8 cellular contexts compared by ENCODE assay signal in genomic region chrX:130170752-130171445, GRCh38. TPM values are rescaled to one million over a fixed set of nuclear protein-coding genes. Genes with fewer than 3 reads are reported as not detected.
DNase-seq lines count a peak whose midpoint lies in the region; ATAC-seq, FAIRE-seq and TF ChIP-seq lines count a peak whose summit lies in the region.

No MANE protein-coding gene starts in this region.

- peaks cover 13% of the 10 kb centered on the region; the same call in 1 of the 2 replicates for H3K23me2 ChIP-seq in H1 (ENCODE audit: low read depth, low read length)

- H4K20me1 ChIP-seq in H1 (replicated peaks in 1 of 2; ENCODE audit: control insufficient read depth in 1 of 2, insufficient read depth in 2 of 2, low read length in 2 of 2), result no peaks in the 10 kb centered on the region

- no peak overlapping the region; the same call in 1 of the 2 replicates for H2BK5ac ChIP-seq in H1 (ENCODE audit: low read depth, low read length)

- no peaks in the 10 kb centered on the region for H3K9me3 ChIP-seq in H1 (ENCODE audit: insufficient read depth in 2 of 2, low read depth in 1 of 2, low read length in 1 of 2)

- no peak overlapping the region for H3K4ac ChIP-seq in H1 (replicated peaks; ENCODE audit: insufficient read length, low read depth, low read length)

- peaks cover 0 to 6% (median 0%) of the 10 kb centered on the region in 4 experiments; a peak in 4 of 7 replicates for H3K4me1 ChIP-seq in H1 (replicated peaks in 1 of 4; ENCODE audit: control insufficient read depth in 3 of 4, insufficient read depth in 4 of 4, low read length in 3 of 4)

- no peak overlapping the region; the same call in 1 of the 2 replicates for H3K18ac ChIP-seq in H1 (ENCODE audit: extremely low read depth, low read length)

- H3K56ac ChIP-seq in H1 (replicated peaks; ENCODE audit: insufficient read length, low read depth, low read length), result no peak overlapping the region

- no peak overlapping the region for H2AK5ac ChIP-seq in H1 (ENCODE audit: low read depth, low read length)

- no peak overlapping the region for H2BK12ac ChIP-seq in H1 (ENCODE audit: low read depth, low read length)

- no peak overlapping the region; the same call in 1 of the 2 replicates for H3K27ac ChIP-seq in H1 (ENCODE audit: low read depth, low read length)

- no peak for TF ChIP-seq POLR2A in H1 (IDR thresholded peaks at IDR 0.05; ENCODE audit: control extremely low read depth in 1 of 2, low read depth in 2 of 2, low read length in 2 of 2)

- TF ChIP-seq CTCF in H1 (IDR thresholded peaks at IDR 0.05; ENCODE audit: control extremely low read depth in 1 of 3, insufficient read depth in 1 of 3, low read depth in 1 of 3, low read length in 3 of 3), result no peak

- peak overlapping the region; percentile 91 for H3K4me3 Mint-ChIP-seq in activated CD8-positive, alpha-beta T cell treated with anti-CD3 and anti-CD28 coated beads, Interleukin-2, amount 10 ng/mL, durations not matched to agents 7 days and 5 days

- POLR2A ChIA-PET in activated CD8-positive, alpha-beta T cell treated with anti-CD3 and anti-CD28 coated beads, Interleukin-2, amount 10 ng/mL, durations not matched to agents 7 days and 5 days (lab: Charles Lee), result interaction anchor here (1.1 to 1.6 kb wide), 4 partner anchors 16 to 91 kb away, joined by 3 to 6 read pairs (median 5); no protein-coding TSS in a partner anchor
- POLR2A ChIA-PET in H1 (lab: Charles Lee; ENCODE audit: partially characterized antibody), result interaction anchor here (0.6 to 1.9 kb wide), 3 partner anchors 10 to 110 kb away, joined by 4 to 5 read pairs (median 4); no protein-coding TSS in a partner anchor

- no peaks in the 10 kb centered on the region for H3K36me3 ChIP-seq in H1 (ENCODE audit: control insufficient read depth in 2 of 4, insufficient read depth in 4 of 4, low read length in 3 of 4)

- H2BK20ac ChIP-seq in H1 (ENCODE audit: low read length), result no peak overlapping the region; the same call in 1 of the 2 replicates

- H3K9ac ChIP-seq in H1 (replicated peaks in 1 of 4; ENCODE audit: extremely low read depth in 1 of 4, low read depth in 3 of 4, low read length in 3 of 4), result no peak overlapping the region

- H4K91ac ChIP-seq in H1 (replicated peaks; ENCODE audit: insufficient read length, low read length), result peak overlapping the region; percentile 89

- H3K9me3 Mint-ChIP-seq in activated CD8-positive, alpha-beta T cell treated with anti-CD3 and anti-CD28 coated beads, Interleukin-2, amount 10 ng/mL, durations not matched to agents 7 days and 5 days (ENCODE audit: insufficient read depth), result no peaks in the 10 kb centered on the region

- no peak overlapping the region for H2BK120ac ChIP-seq in H1 (replicated peaks; ENCODE audit: low read depth, low read length)

- no peak for FAIRE-seq in H1 (lab: Jason Lieb, UNC)

- H3K23ac ChIP-seq in H1 (ENCODE audit: insufficient read length), result no peak overlapping the region

- WGBS in H1 (ENCODE audit: extremely low coverage in 1 of 2, insufficient coverage in 1 of 2, insufficient read length in 1 of 2, insufficient replicate concordance in 2 of 2, low coverage in 1 of 2, low lambda C conversion rate in 2 of 2, missing lambda C conversion rate in 1 of 2), 2 experiments, result 1% methylated on average over 14 of the region's 36 CpGs; no CpG with 5 or more reads in 1 of the 2 experiments

- H3K79me2 ChIP-seq in H1 (ENCODE audit: control insufficient read depth in 1 of 2, insufficient read depth in 2 of 2, low read length in 2 of 2), result no peaks in the 10 kb centered on the region; a peak in 1 of 4 replicates

- peaks cover 0 to 11% (median 9%) of the 10 kb centered on the region in 4 experiments; a peak in 6 of 7 replicates for H3K27me3 ChIP-seq in H1 (replicated peaks in 1 of 4; ENCODE audit: control insufficient read depth in 3 of 4, extremely low read depth in 1 of 4, insufficient read depth in 3 of 4, low read length in 3 of 4)

- H3K4me2 ChIP-seq in H1 (ENCODE audit: insufficient read depth in 1 of 2, low read depth in 2 of 2, low read length in 2 of 2), result peak overlapping the region; percentile 88 to 95

- H3K36me3 Mint-ChIP-seq in activated CD8-positive, alpha-beta T cell treated with anti-CD3 and anti-CD28 coated beads, Interleukin-2, amount 10 ng/mL, durations not matched to agents 7 days and 5 days (ENCODE audit: low read depth), result peaks cover 18% of the 10 kb centered on the region

- TF ChIP-seq RAD21 in H1 (IDR thresholded peaks at IDR 0.05 in 1 of 2, conservative IDR thresholded peaks at IDR 0.05 in 1 of 2; ENCODE audit: low read depth in 2 of 2, low read length in 2 of 2), result no peak

- H3K4me3 ChIP-seq in H1 (ENCODE audit: extremely low read depth in 1 of 4, insufficient read depth in 2 of 4, low read depth in 3 of 4, low read length in 4 of 4), result peak overlapping the region; percentile 53 to 75 (median 64)

- H3K27ac Mint-ChIP-seq in activated CD8-positive, alpha-beta T cell treated with anti-CD3 and anti-CD28 coated beads, Interleukin-2, amount 10 ng/mL, durations not matched to agents 7 days and 5 days, result peak overlapping the region; percentile 93

- TF ChIP-seq EP300 in H1 (IDR thresholded peaks at IDR 0.05; ENCODE audit: borderline replicate concordance in 1 of 2, low read depth in 2 of 2, low read length in 2 of 2), result no peak

- H3K14ac ChIP-seq in H1 (ENCODE audit: insufficient read length), result no peak overlapping the region

- ATAC-seq in GM18868 (IDR thresholded peaks at IDR 0.05; ENCODE audit: unreplicated experiment) (peak; percentile 87), HG03103 (IDR thresholded peaks at IDR 0.05; ENCODE audit: low read depth, unreplicated experiment) (peak; percentile 57)
- ATAC-seq in activated CD8-positive, alpha-beta T cell treated with anti-CD3 and anti-CD28 coated beads, Interleukin-2, amount 10 ng/mL, durations not matched to agents 7 days and 5 days, result peak; percentile 81
- peak; percentile 82 for ATAC-seq in stimulated activated naive CD8-positive, alpha-beta T cell treated with anti-CD3 and anti-CD28 coated beads, Interleukin-15, Interleukin-2, amounts not matched to agents 100 U/mL and 50 U/mL, for 24 hours

- no peaks in the 10 kb centered on the region for H3K27me3 Mint-ChIP-seq in activated CD8-positive, alpha-beta T cell treated with anti-CD3 and anti-CD28 coated beads, Interleukin-2, amount 10 ng/mL, durations not matched to agents 7 days and 5 days (ENCODE audit: low read depth)

- H4K5ac ChIP-seq in H1 (ENCODE audit: insufficient read length, low read depth, low read length), result peak overlapping the region; percentile 65

- no peaks in the 10 kb centered on the region for H3K79me1 ChIP-seq in H1 (ENCODE audit: low read depth, low read length)

- CTCF ChIA-PET in activated CD8-positive, alpha-beta T cell treated with anti-CD3 and anti-CD28 coated beads, Interleukin-2, amount 10 ng/mL, durations not matched to agents 7 days and 5 days (lab: Charles Lee), result interaction anchor here (0.9 to 2.3 kb wide), 8 partner anchors 22 to 91 kb away, joined by 3 to 9 read pairs (median 5); no protein-coding TSS in a partner anchor
- CTCF ChIA-PET in H1 (lab: Charles Lee; ENCODE audit: partially characterized antibody), result interaction anchor here (0.7 to 2.2 kb wide), 6 partner anchors 8 to 91 kb away, joined by 3 to 8 read pairs (median 5); no protein-coding TSS in a partner anchor

- H2BK15ac ChIP-seq in H1 (ENCODE audit: low read length), result no peak overlapping the region

- H2AFZ ChIP-seq in H1 (ENCODE audit: low read length), result peak overlapping the region; percentile 84; the same call in 1 of the 2 replicates

- no peak overlapping the region; the same call in 1 of the 2 replicates for H4K8ac ChIP-seq in H1 (ENCODE audit: extremely low read depth, insufficient read depth, low read length)

- peaks cover 42% of the 10 kb centered on the region for H3K4me1 Mint-ChIP-seq in activated CD8-positive, alpha-beta T cell treated with anti-CD3 and anti-CD28 coated beads, Interleukin-2, amount 10 ng/mL, durations not matched to agents 7 days and 5 days (ENCODE audit: low read depth)

- DNase-seq in AG08395 (ENCODE audit: low spot score) (peak; percentile 21), NCI-H446 treated with DMSO at 0.1 percent for 48 hours (lab: John Stamatoyannopoulos, UW) (peak; percentile 70), H1 (ENCODE audit: low read depth in 1 of 2, low spot score in 2 of 2) (peak in 1 of 2 experiments; percentile 71), mucosa of gallbladder (ENCODE audit: low spot score) (peak; percentile 11)
- DNase-seq in activated CD8-positive, alpha-beta T cell treated with anti-CD3 and anti-CD28 coated beads, Interleukin-2, amount 10 ng/mL, durations not matched to agents 7 days and 5 days, result peak; percentile 83
- DNase-seq in stimulated activated naive CD8-positive, alpha-beta T cell treated with anti-CD3 and anti-CD28 coated beads, Interleukin-15, Interleukin-2, amounts not matched to agents 100 U/mL and 50 U/mL, for 24 hours, result peak; percentile 70

TF ChIP-seq in H1, 55 proteins besides CTCF, POLR2A, EP300 and RAD21 (continues in another document):
- TF ChIP-seq TBP (IDR thresholded peaks at IDR 0.05; ENCODE audit: low read depth, low read length) (no peak), CBX8 (IDR thresholded peaks at IDR 0.05; ENCODE audit: borderline replicate concordance, low read depth, low read length) (no peak)

RNA-seq across cellular contexts. Expression of gene RAB33A, which starts 0.9 kb away (rescaled TPM):
- total RNA-seq in activated CD8-positive, alpha-beta T cell treated with anti-CD3 and anti-CD28 coated beads, Interleukin-2, amount 10 ng/mL, durations not matched to agents 7 days and 5 days, result 10 to 100 TPM; 31.6 to 32.7 TPM
- total RNA-seq in H1 (2021; fragmentation: NEBNext Ultra II Directional; extraction: Animal tissue kit (Norgen Biotek cat#: 25700)), result 2.8 and 3.9 TPM in 2 replicates
- polyA plus RNA-seq in H1 (2011; rRNA removed), result 4.1 and 4.6 TPM in 2 replicates
- 5.0 TPM for polyA plus RNA-seq in H1 (2011; cell fraction: cytosol; rRNA removed)
- 3.3 TPM for polyA plus RNA-seq in H1 (2011; cell fraction: nucleus; rRNA removed)
- 3.7 to 4.6 TPM (median 4.0 TPM) in 4 replicates for polyA plus RNA-seq in H1 (2012, experiment 1 of 2)
- polyA plus RNA-seq in H1 (2012, experiment 2 of 2), result 4.9 TPM
- 3.8 TPM for polyA plus RNA-seq in H1 (2013, experiment 1 of 2)
- polyA plus RNA-seq in H1 (2013, experiment 2 of 2), result 4.0 TPM
- polyA minus RNA-seq in H1 (2011; rRNA and poly(A)+ RNA removed), result 3.1 and 4.6 TPM in 2 replicates
- 3.0 TPM for polyA minus RNA-seq in H1 (2011; cell fraction: cytosol; rRNA and poly(A)+ RNA removed)
- polyA minus RNA-seq in H1 (2011; cell fraction: nucleus; rRNA and poly(A)+ RNA removed), result 2.2 TPM
- total RNA-seq in mucosa of gallbladder, result 1.2 TPM

RNA-seq across cellular contexts. Expression of gene AIFM1, which starts 5.3 kb away (rescaled TPM):
- 10 to 100 TPM; 43.4 to 47.6 TPM for total RNA-seq in activated CD8-positive, alpha-beta T cell treated with anti-CD3 and anti-CD28 coated beads, Interleukin-2, amount 10 ng/mL, durations not matched to agents 7 days and 5 days
- total RNA-seq in H1 (2021; fragmentation: NEBNext Ultra II Directional; extraction: Animal tissue kit (Norgen Biotek cat#: 25700)), result 52.8 and 55.4 TPM in 2 replicates
- 23.7 and 34.1 TPM in 2 replicates for polyA plus RNA-seq in H1 (2011; rRNA removed)
- polyA plus RNA-seq in H1 (2011; cell fraction: cytosol; rRNA removed), result 44.8 TPM
- 31.9 TPM for polyA plus RNA-seq in H1 (2011; cell fraction: nucleus; rRNA removed)
- polyA plus RNA-seq in H1 (2012, experiment 1 of 2), result 55.8 to 58.1 TPM (median 57.1 TPM) in 4 replicates
- 11.7 TPM for polyA plus RNA-seq in H1 (2012, experiment 2 of 2)
- 44.0 TPM for polyA plus RNA-seq in H1 (2013, experiment 1 of 2)
- polyA plus RNA-seq in H1 (2013, experiment 2 of 2), result 45.9 TPM
- 21.8 and 26.4 TPM in 2 replicates for polyA minus RNA-seq in H1 (2011; rRNA and poly(A)+ RNA removed)
- polyA minus RNA-seq in H1 (2011; cell fraction: cytosol; rRNA and poly(A)+ RNA removed), result 13.0 TPM
- polyA minus RNA-seq in H1 (2011; cell fraction: nucleus; rRNA and poly(A)+ RNA removed), result 10.6 TPM
- total RNA-seq in mucosa of gallbladder, result 41.3 TPM
